21 cellular contexts compared by ENCODE assay signal in genomic region chr2:149438260-149438960, GRCh38.
DNase-seq lines count a peak whose midpoint lies in the region; ATAC-seq, FAIRE-seq and TF ChIP-seq lines count a peak whose summit lies in the region.
"Had no signal": no experiment of that assay in that cellular context is flagged by ENCODE, and none has a peak within 500 bp of the region (broad histone marks: within the 10 kb centered on the region; RNA-seq: fewer than 3 reads in every experiment).

No MANE protein-coding gene starts in this region.

- H4K20me1 ChIP-seq in Karpas-422 (ENCODE audit: insufficient read depth, low read depth, low read length) (no peaks in the 10 kb centered on the region), GM12878 (ENCODE audit: control insufficient read depth, insufficient read depth) (no peaks in the 10 kb centered on the region)

- TF ChIP-seq POLR2A in GM12878 (IDR thresholded peaks at IDR 0.05; ENCODE audit: low read depth, low read length), result no peak

- no peak for TF ChIP-seq RAD21 in GM12878 (IDR thresholded peaks at IDR 0.05; ENCODE audit: insufficient read depth, low read depth, low read length)

- intact Hi-C loops in GM12878 (cut with micrococcal nuclease; ENCODE audit: unreplicated experiment), result loop anchor here (5.0 kb wide), 1 partner anchor 124 kb away; no protein-coding TSS in a partner anchor
- intact Hi-C loops in lower lobe of right lung (cut with DNase I), result no loop called here

- H3K36me3 ChIP-seq in Karpas-422 (ENCODE audit: insufficient read depth, low read length), result no peaks in the 10 kb centered on the region
- no peaks in the 10 kb centered on the region for H3K36me3 ChIP-seq in GM12878 (ENCODE audit: control insufficient read depth in 2 of 2, insufficient read depth in 2 of 2, low read length in 1 of 2)
- no peaks in the 10 kb centered on the region for H3K36me3 ChIP-seq in lower lobe of right lung
- H3K36me3 ChIP-seq: gastrocnemius medialis, transverse colon had no signal

- H3K27ac ChIP-seq in Karpas-422 (ENCODE audit: low read length) (no peak overlapping the region), GM12878 (ENCODE audit: control insufficient read depth, insufficient read depth) (no peak overlapping the region), lower lobe of right lung (no peak overlapping the region)
- H3K27ac ChIP-seq: gastrocnemius medialis, transverse colon had no signal

- no peak overlapping the region for H2AFZ ChIP-seq in Karpas-422 (ENCODE audit: low read length)
- no peak overlapping the region for H2AFZ ChIP-seq in GM12878 (ENCODE audit: control insufficient read depth, low read depth, low read length)

- RAD21 ChIA-PET in GM12878 (lab: Charles Lee; ENCODE audit: unreplicated experiment), result no interaction called here

- H3K9ac ChIP-seq in Karpas-422 (ENCODE audit: low read length) (no peak overlapping the region), GM12878 (ENCODE audit: control insufficient read depth, insufficient read depth, low read length) (no peak overlapping the region)

- H3K4me1 ChIP-seq in Karpas-422 (ENCODE audit: low read length) (peaks cover 8% of the 10 kb centered on the region), GM12878 (ENCODE audit: control insufficient read depth, insufficient read depth, low read length) (no peaks in the 10 kb centered on the region), lower lobe of right lung (no peaks in the 10 kb centered on the region)
- H3K4me1 ChIP-seq: gastrocnemius medialis, transverse colon had no signal

- TF ChIP-seq EP300 in GM12878 (IDR thresholded peaks at IDR 0.05; ENCODE audit: borderline replicate concordance in 1 of 2, control insufficient read depth in 1 of 2, low read depth in 2 of 2, low read length in 2 of 2), result no peak

- no peaks in the 10 kb centered on the region for H3K27me3 ChIP-seq in Karpas-422 (ENCODE audit: low read length)
- no peaks in the 10 kb centered on the region for H3K27me3 ChIP-seq in GM12878 (replicated peaks in 1 of 2; ENCODE audit: control insufficient read depth in 2 of 2, insufficient read depth in 2 of 2, low read length in 1 of 2)
- H3K27me3 ChIP-seq in lower lobe of right lung (ENCODE audit: low read depth), result peaks cover 17% of the 10 kb centered on the region
- H3K27me3 ChIP-seq: gastrocnemius medialis, transverse colon had no signal

- no peak overlapping the region for H3K4me3 Mint-ChIP-seq in activated CD8-positive, alpha-beta T cell treated with anti-CD3 and anti-CD28 coated beads, Interleukin-2, amount 10 ng/mL, durations not matched to agents 7 days and 5 days
- H3K4me3 Mint-ChIP-seq: activated naive CD4-positive, alpha-beta T cell treated with anti-CD3 and anti-CD28 coated beads, Interleukin-2, amount 50 U/mL, for 24 hours; naive B cell; stimulated activated naive CD8-positive, alpha-beta T cell treated with anti-CD3 and anti-CD28 coated beads, Interleukin-15, amount 100 ng/mL, for 72 hours had no signal

- CTCF ChIA-PET in GM12878 (lab: Yijun Ruan, JAX), result interaction anchor here (0.7 kb wide), 1 partner anchor 51 kb away, joined by 3 read pairs; no protein-coding TSS in a partner anchor
- CTCF ChIA-PET in activated CD8-positive, alpha-beta T cell treated with anti-CD3 and anti-CD28 coated beads, Interleukin-2, amount 10 ng/mL, durations not matched to agents 7 days and 5 days (lab: Charles Lee), result no interaction called here

- in situ Hi-C loops in GM12878 (cut with MboI), result no loop called here

- BruUV-seq in GM12878 (replicated peaks; lab: Mats Ljungman, UMichigan), result no TSS peak

- no peak for FAIRE-seq in GM12878 (lab: Jason Lieb, UNC)
- FAIRE-seq: kidney had no signal

- no peaks in the 10 kb centered on the region for H3K4me1 Mint-ChIP-seq in activated CD8-positive, alpha-beta T cell treated with anti-CD3 and anti-CD28 coated beads, Interleukin-2, amount 10 ng/mL, durations not matched to agents 7 days and 5 days (ENCODE audit: low read depth)
- H3K4me1 Mint-ChIP-seq: activated naive CD4-positive, alpha-beta T cell treated with anti-CD3 and anti-CD28 coated beads, Interleukin-2, amount 50 U/mL, for 24 hours; stimulated activated naive CD8-positive, alpha-beta T cell treated with anti-CD3 and anti-CD28 coated beads, Interleukin-15, amount 100 ng/mL, for 72 hours had no signal

- no peaks in the 10 kb centered on the region for H3K9me3 Mint-ChIP-seq in activated CD8-positive, alpha-beta T cell treated with anti-CD3 and anti-CD28 coated beads, Interleukin-2, amount 10 ng/mL, durations not matched to agents 7 days and 5 days (ENCODE audit: insufficient read depth)
- H3K9me3 Mint-ChIP-seq: activated naive CD4-positive, alpha-beta T cell treated with anti-CD3 and anti-CD28 coated beads, Interleukin-2, amount 50 U/mL, for 24 hours; naive B cell; stimulated activated naive CD8-positive, alpha-beta T cell treated with anti-CD3 and anti-CD28 coated beads, Interleukin-15, amount 100 ng/mL, for 72 hours had no signal

- H3K4me2 ChIP-seq in Karpas-422 (ENCODE audit: low read depth, low read length, poor library complexity, severe bottlenecking), result no peak overlapping the region
- H3K4me2 ChIP-seq in GM12878 (ENCODE audit: control insufficient read depth, insufficient read depth), result no peak overlapping the region

- POLR2A ChIA-PET in GM12878 (lab: Charles Lee), result no interaction called here
- POLR2A ChIA-PET in activated CD8-positive, alpha-beta T cell treated with anti-CD3 and anti-CD28 coated beads, Interleukin-2, amount 10 ng/mL, durations not matched to agents 7 days and 5 days (lab: Charles Lee), result no interaction called here

- peak; percentile 25 for DNase-seq in GM12865 (ENCODE audit: low read depth)
- peak; percentile 60 for DNase-seq in Karpas-422
- DNase-seq in GM12878 (ENCODE audit: low read depth, low spot score), result no peak
- DNase-seq in activated CD8-positive, alpha-beta T cell treated with anti-CD3 and anti-CD28 coated beads, Interleukin-2, amount 10 ng/mL, durations not matched to agents 7 days and 5 days, result no peak
- DNase-seq in lower lobe of right lung, result no peak
- no peak for DNase-seq in stimulated activated CD4-positive, alpha-beta T cell treated with anti-CD3 and anti-CD28 coated beads, Interleukin-1b, Interleukin-23, amount 100 ng/mL, for 48 hours
- no peak for DNase-seq in OCI-M2 (lab: John Stamatoyannopoulos, UW; ENCODE audit: unreplicated experiment)
- DNase-seq: activated T-cell treated with anti-CD3 and anti-CD28 coated beads, Interleukin-2, amount 50 U/mL, for 1 hour; cerebellar nuclear complex; gastrocnemius medialis; kidney; mesenchymal stem cell; naive B cell; NCI-H187 treated with DMSO at 0.1 percent for 48 hours; NCI-H446; stimulated activated CD4-positive, alpha-beta T cell treated with anti-CD3 and anti-CD28 coated beads, Interleukin-2, amount 100 ng/mL, for 48 hours; stimulated activated naive CD8-positive, alpha-beta T cell treated with anti-CD3 and anti-CD28 coated beads, Interleukin-15, amount 100 ng/mL, for 72 hours; transverse colon had no signal

- ATAC-seq in GM21526 (IDR thresholded peaks at IDR 0.05; ENCODE audit: low FRiP score, unreplicated experiment), result peak; percentile 69
- ATAC-seq in GM12878, result peak; percentile 55; the same call in 2 of the 3 replicates
- no peak for ATAC-seq in activated CD8-positive, alpha-beta T cell treated with anti-CD3 and anti-CD28 coated beads, Interleukin-2, amount 10 ng/mL, durations not matched to agents 7 days and 5 days
- no peak for ATAC-seq in lower lobe of right lung
- ATAC-seq: esophagus mucosa; gastrocnemius medialis; stimulated activated naive CD8-positive, alpha-beta T cell treated with anti-CD3 and anti-CD28 coated beads, Interleukin-15, amount 100 ng/mL, for 72 hours had no signal

- H3K9me2 ChIP-seq in Karpas-422 (replicated peaks; ENCODE audit: insufficient read depth, low read length), result no peaks in the 10 kb centered on the region

- H3K4me3 ChIP-seq in GM12865 (ENCODE audit: low read depth, low read length), result no peak overlapping the region
- no peak overlapping the region for H3K4me3 ChIP-seq in Karpas-422 (ENCODE audit: low read length)
- no peak overlapping the region for H3K4me3 ChIP-seq in GM12878
- no peak overlapping the region for H3K4me3 ChIP-seq in lower lobe of right lung
- H3K4me3 ChIP-seq: gastrocnemius medialis, transverse colon had no signal

- H3K9me3 ChIP-seq in Karpas-422 (ENCODE audit: low read length), result no peaks in the 10 kb centered on the region
- H3K9me3 ChIP-seq in GM12878 (replicated peaks; ENCODE audit: control insufficient read depth, insufficient read depth, low read length), result no peaks in the 10 kb centered on the region
- no peaks in the 10 kb centered on the region for H3K9me3 ChIP-seq in lower lobe of right lung
- H3K9me3 ChIP-seq: gastrocnemius medialis, transverse colon had no signal

- H3K79me2 ChIP-seq in Karpas-422 (ENCODE audit: low read length) (no peaks in the 10 kb centered on the region), GM12878 (ENCODE audit: control insufficient read depth, insufficient read depth, low read length) (no peaks in the 10 kb centered on the region)

- WGBS in GM12878 (ENCODE audit: insufficient coverage, insufficient replicate concordance, low lambda C conversion rate, missing lambda C conversion rate), result 22% methylated on average over 3 of the region's 3 CpGs

- TF ChIP-seq CTCF in GM12865 (IDR thresholded peaks at IDR 0.05; ENCODE audit: insufficient read depth, low read depth, low read length, missing control alignments), result no peak
- TF ChIP-seq CTCF in GM12878 (IDR thresholded peaks at IDR 0.05 in 2 of 3, conservative IDR thresholded peaks at IDR 0.05 in 1 of 3; ENCODE audit: control insufficient read depth in 2 of 3, extremely low read depth in 1 of 3, insufficient read depth in 1 of 3, low read depth in 3 of 3, low read length in 3 of 3), result no peak
- TF ChIP-seq CTCF in lower lobe of right lung (IDR thresholded peaks at IDR 0.05), result no peak

- no peak overlapping the region for H3K27ac Mint-ChIP-seq in activated CD8-positive, alpha-beta T cell treated with anti-CD3 and anti-CD28 coated beads, Interleukin-2, amount 10 ng/mL, durations not matched to agents 7 days and 5 days
- H3K27ac Mint-ChIP-seq: activated naive CD4-positive, alpha-beta T cell treated with anti-CD3 and anti-CD28 coated beads, Interleukin-2, amount 50 U/mL, for 24 hours; naive B cell had no signal

- no peaks in the 10 kb centered on the region for H3K36me3 Mint-ChIP-seq in activated CD8-positive, alpha-beta T cell treated with anti-CD3 and anti-CD28 coated beads, Interleukin-2, amount 10 ng/mL, durations not matched to agents 7 days and 5 days (ENCODE audit: low read depth)
- H3K36me3 Mint-ChIP-seq: activated naive CD4-positive, alpha-beta T cell treated with anti-CD3 and anti-CD28 coated beads, Interleukin-2, amount 50 U/mL, for 24 hours; naive B cell had no signal

- SMC1A ChIA-PET in GM12878 (lab: Charles Lee; ENCODE audit: uncharacterized antibody, unreplicated experiment), result no interaction called here

- H3K27me3 Mint-ChIP-seq in activated CD8-positive, alpha-beta T cell treated with anti-CD3 and anti-CD28 coated beads, Interleukin-2, amount 10 ng/mL, durations not matched to agents 7 days and 5 days (ENCODE audit: low read depth), result no peaks in the 10 kb centered on the region

TF ChIP-seq in GM12878, 131 proteins besides CTCF, POLR2A, EP300 and RAD21:
- TF ChIP-seq STAT1 (conservative IDR thresholded peaks at IDR 0.05), result no peak
- peak; percentile 85 for TF ChIP-seq SPI1 (IDR thresholded peaks at IDR 0.05; ENCODE audit: borderline replicate concordance, insufficient read depth, low read depth, low read length)
TF ChIP-seq in GM12878: peak in this region for 1.

Comparison
In these comparisons a context has a peak if more than half of its experiments do, and no peak if none do; other contexts are left out.
1. DNase-seq: peak in GM12865 (single experiment) and Karpas-422 (single experiment); none in GM12878 (single experiment), activated CD8-positive, alpha-beta T cell treated with anti-CD3 and anti-CD28 coated beads, Interleukin-2, amount 10 ng/mL, durations not matched to agents 7 days and 5 days (single experiment), lower lobe of right lung (single experiment), stimulated activated CD4-positive, alpha-beta T cell treated with anti-CD3 and anti-CD28 coated beads, Interleukin-1b, Interleukin-23, amount 100 ng/mL, for 48 hours (single experiment) and OCI-M2 (single experiment).
2. ATAC-seq: peak in GM21526 (single experiment) and GM12878 (single experiment); none in activated CD8-positive, alpha-beta T cell treated with anti-CD3 and anti-CD28 coated beads, Interleukin-2, amount 10 ng/mL, durations not matched to agents 7 days and 5 days (single experiment) and lower lobe of right lung (0 of 2).